Comparison of ENCODE assay signal across 20 cellular contexts in the genomic region with DNA sequence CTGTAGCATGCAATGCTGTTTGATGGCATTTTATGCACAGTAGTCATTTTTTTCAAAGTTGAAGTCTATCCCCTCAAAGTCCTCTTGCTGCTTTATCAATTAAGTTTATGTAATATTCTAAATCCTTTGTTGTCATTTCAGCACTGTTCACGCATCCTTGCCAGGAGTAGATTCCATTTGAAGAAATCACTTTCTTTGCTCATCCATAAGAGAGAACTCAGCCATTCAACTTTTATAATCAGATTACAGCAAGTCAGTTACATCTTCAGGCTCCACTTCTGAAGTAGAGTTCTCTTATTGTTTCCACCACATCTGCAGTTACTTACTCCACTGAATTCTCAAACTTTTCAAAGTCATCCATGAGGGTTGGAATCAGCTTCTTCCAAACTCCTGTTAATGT.
"Had no signal": no experiment of that assay in that cellular context is flagged by ENCODE, and none has a peak within 500 bp of the region (broad histone marks: within the 10 kb centered on the region; RNA-seq: fewer than 3 reads in every experiment).

No MANE protein-coding gene starts in this region.

- H3K36me3 ChIP-seq: adrenal gland, breast epithelium, colonic mucosa, esophagus muscularis mucosa, gastrocnemius medialis, neural progenitor cell, tibial artery had no signal

- H3K4me2 ChIP-seq: neural progenitor cell had no signal

- H3K27me3 ChIP-seq: adrenal gland, breast epithelium, colonic mucosa, dorsolateral prefrontal cortex, esophagus muscularis mucosa, gastrocnemius medialis, neural progenitor cell, tibial artery had no signal

- H3K9me3 ChIP-seq: adrenal gland, breast epithelium, colonic mucosa, esophagus muscularis mucosa, gastrocnemius medialis, tibial artery had no signal

- ATAC-seq: activated CD8-positive, alpha-beta T cell treated with anti-CD3 and anti-CD28 coated beads, Interleukin-2, amount 10 ng/mL, durations not matched to agents 7 days and 5 days; activated naive CD4-positive, alpha-beta T cell treated with anti-CD3 and anti-CD28 coated beads, Interleukin-2, amount 50 U/mL, for 72 hours; gastrocnemius medialis; left ventricle myocardium superior; naive thymus-derived CD8-positive, alpha-beta T cell had no signal

- DNase-seq: activated CD4-positive, alpha-beta T cell treated with anti-CD3 and anti-CD28 coated beads for 1 hour; activated CD4-positive, alpha-beta T cell treated with anti-CD3 and anti-CD28 coated beads, Interleukin-2, amount 50 U/mL, for 1 hour; activated CD8-positive, alpha-beta T cell treated with anti-CD3 and anti-CD28 coated beads, Interleukin-2, amount 10 ng/mL, durations not matched to agents 7 days and 5 days; adrenal gland; colonic mucosa; dorsolateral prefrontal cortex; gastrocnemius medialis; hippocampal formation; left ventricle myocardium superior; mammary epithelial cell; naive thymus-derived CD8-positive, alpha-beta T cell; retina; stimulated activated CD4-positive, alpha-beta T cell treated with anti-CD3 and anti-CD28 coated beads, Interleukin-1b, Interleukin-23, amount 100 ng/mL, for 48 hours; substantia nigra; T-helper 9 cell; tibial artery had no signal

- H2AFZ ChIP-seq: neural progenitor cell had no signal

- H3K4me1 ChIP-seq: adrenal gland, breast epithelium, colonic mucosa, esophagus muscularis mucosa, gastrocnemius medialis, tibial artery had no signal

- H3K4me3 ChIP-seq: adrenal gland, breast epithelium, colonic mucosa, dorsolateral prefrontal cortex, esophagus muscularis mucosa, gastrocnemius medialis, neural progenitor cell, tibial artery had no signal

- H3K27ac ChIP-seq: adrenal gland, breast epithelium, colonic mucosa, dorsolateral prefrontal cortex, esophagus muscularis mucosa, gastrocnemius medialis, neural progenitor cell, tibial artery had no signal

- H3K9ac ChIP-seq: neural progenitor cell had no signal
